Comparison of ENCODE assay signal across 10 cellular contexts in the genomic region with DNA sequence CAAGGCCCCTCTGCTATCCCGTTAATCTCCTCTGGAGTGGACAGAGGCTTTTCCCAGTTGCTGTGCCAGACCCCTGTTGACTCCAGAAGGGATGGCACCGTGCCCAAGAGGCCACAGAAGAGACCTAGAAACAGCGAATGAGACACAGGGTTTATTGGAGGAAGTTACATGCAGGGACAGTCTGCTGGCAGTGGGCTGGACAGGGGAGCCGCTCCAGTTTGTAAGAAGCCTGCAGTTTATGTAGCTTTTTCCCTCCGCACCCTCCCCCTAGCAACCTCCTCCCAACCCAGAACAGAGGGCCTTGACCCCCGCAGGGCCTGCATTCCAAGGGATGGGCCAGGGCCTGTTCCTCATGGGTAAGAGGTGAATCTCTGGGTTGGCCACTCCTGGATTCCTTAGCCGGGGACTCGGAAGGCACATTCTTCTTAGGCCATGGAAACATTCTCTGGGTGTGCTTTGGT.
DNase-seq lines count a peak whose midpoint lies in the region; ATAC-seq and TF ChIP-seq lines count a peak whose summit lies in the region.
"Had no signal": no experiment of that assay in that cellular context is flagged by ENCODE, and none has a peak within 500 bp of the region (broad histone marks: within the 10 kb centered on the region; RNA-seq: fewer than 3 reads in every experiment).

No MANE protein-coding gene starts in this region.

- H2AK5ac ChIP-seq in mesendoderm (ENCODE audit: low read length), result no peak overlapping the region

- H3K4ac ChIP-seq in mesendoderm (ENCODE audit: low read depth, low read length), result no peak overlapping the region

- H3K27ac ChIP-seq in left ventricle myocardium inferior (replicated peaks) (no peak overlapping the region), mesendoderm (ENCODE audit: low read depth, low read length) (no peak overlapping the region)

- H3K27me3 ChIP-seq in left ventricle myocardium inferior (ENCODE audit: low read depth) (peaks cover 54% of the 10 kb centered on the region), mesendoderm (ENCODE audit: insufficient read depth, low read length, poor library complexity) (no peaks in the 10 kb centered on the region)

- H4K5ac ChIP-seq in mesendoderm (ENCODE audit: low read length), result no peak overlapping the region

- no CpG with 5 or more reads among the region's 8 CpGs for WGBS in mesendoderm (ENCODE audit: extremely low coverage, insufficient coverage, low lambda C conversion rate)

- DNase-seq in Right ventricle myocardium superior (peak; percentile 68), left ventricle myocardium inferior (no peak), cerebellum (ENCODE audit: low spot score) (peak; percentile 37), mesendoderm (peak; percentile 87), NCI-H774 (lab: John Stamatoyannopoulos, UW) (no peak), NCI-H2029 treated with DMSO at 0.1 percent for 48 hours (lab: John Stamatoyannopoulos, UW) (no peak)
- no peak for DNase-seq in stimulated activated CD4-positive, alpha-beta T cell treated with anti-CD3 and anti-CD28 coated beads, Interleukin-4, amount 100 ng/mL, for 4 hours
- DNase-seq in stimulated activated CD4-positive, alpha-beta T cell treated with anti-CD3 and anti-CD28 coated beads, Interleukin-4, amount 100 ng/mL, for 1 hour, result no peak
- DNase-seq: activated CD4-positive, alpha-beta T cell treated with anti-CD3 and anti-CD28 coated beads, Interleukin-2, amount 10 ng/mL, durations not matched to agents 24 days and 14 days had no signal

- H3K4me3 ChIP-seq in left ventricle myocardium inferior (no peak overlapping the region), mesendoderm (ENCODE audit: low read length) (no peak overlapping the region)

- no peak overlapping the region for H3K23ac ChIP-seq in mesendoderm (ENCODE audit: low read length)

- H2BK5ac ChIP-seq in mesendoderm (ENCODE audit: low read length), result no peak overlapping the region

- no peak overlapping the region for H3K9ac ChIP-seq in mesendoderm (ENCODE audit: low read length)

- H3K79me2 ChIP-seq in mesendoderm (ENCODE audit: control insufficient read depth, insufficient read depth, low read length), result no peaks in the 10 kb centered on the region

- H2BK120ac ChIP-seq in mesendoderm (ENCODE audit: low read depth, low read length), result no peak overlapping the region

- H3K18ac ChIP-seq in mesendoderm (ENCODE audit: low read length), result no peak overlapping the region

- no peak overlapping the region for H4K8ac ChIP-seq in mesendoderm (ENCODE audit: low read depth, low read length)

- H3K4me1 ChIP-seq in left ventricle myocardium inferior, result no peaks in the 10 kb centered on the region
- H3K4me1 ChIP-seq in mesendoderm (ENCODE audit: control insufficient read depth, low read depth, low read length), result no peaks in the 10 kb centered on the region

- H3K4me2 ChIP-seq in mesendoderm (ENCODE audit: low read length), result no peak overlapping the region

- H3K9me3 ChIP-seq in left ventricle myocardium inferior (replicated peaks), result no peaks in the 10 kb centered on the region

- intact Hi-C loops in Right ventricle myocardium superior (cut with DNase I) (no loop called here), left ventricle myocardium inferior (cut with micrococcal nuclease) (no loop called here)

- H3K36me3 ChIP-seq in left ventricle myocardium inferior, result no peaks in the 10 kb centered on the region
- no peaks in the 10 kb centered on the region for H3K36me3 ChIP-seq in mesendoderm (ENCODE audit: control insufficient read depth, insufficient read depth, low read length)

- no peaks in the 10 kb centered on the region for H3K79me1 ChIP-seq in mesendoderm (ENCODE audit: low read length)

- no peak overlapping the region for H3K56ac ChIP-seq in mesendoderm (ENCODE audit: low read length)

- ATAC-seq in Right ventricle myocardium superior (ENCODE audit: poor library complexity), result no peak
- ATAC-seq: Panc1 had no signal

- no peak overlapping the region for H2BK15ac ChIP-seq in mesendoderm (replicated peaks; ENCODE audit: low read depth)

- TF ChIP-seq CTCF in left ventricle myocardium inferior (IDR thresholded peaks at IDR 0.05; ENCODE audit: borderline replicate concordance), result no peak

Comparison
In these comparisons a context has a peak if more than half of its experiments do, and no peak if none do; other contexts are left out.
1. DNase-seq: peak in Right ventricle myocardium superior (single experiment), cerebellum (single experiment) and mesendoderm (single experiment); none in left ventricle myocardium inferior (single experiment), NCI-H774 (single experiment), stimulated activated CD4-positive, alpha-beta T cell treated with anti-CD3 and anti-CD28 coated beads, Interleukin-4, amount 100 ng/mL, for 4 hours (0 of 2), stimulated activated CD4-positive, alpha-beta T cell treated with anti-CD3 and anti-CD28 coated beads, Interleukin-4, amount 100 ng/mL, for 1 hour (single experiment) and NCI-H2029 treated with DMSO at 0.1 percent for 48 hours (single experiment).